In the genomic region with DNA sequence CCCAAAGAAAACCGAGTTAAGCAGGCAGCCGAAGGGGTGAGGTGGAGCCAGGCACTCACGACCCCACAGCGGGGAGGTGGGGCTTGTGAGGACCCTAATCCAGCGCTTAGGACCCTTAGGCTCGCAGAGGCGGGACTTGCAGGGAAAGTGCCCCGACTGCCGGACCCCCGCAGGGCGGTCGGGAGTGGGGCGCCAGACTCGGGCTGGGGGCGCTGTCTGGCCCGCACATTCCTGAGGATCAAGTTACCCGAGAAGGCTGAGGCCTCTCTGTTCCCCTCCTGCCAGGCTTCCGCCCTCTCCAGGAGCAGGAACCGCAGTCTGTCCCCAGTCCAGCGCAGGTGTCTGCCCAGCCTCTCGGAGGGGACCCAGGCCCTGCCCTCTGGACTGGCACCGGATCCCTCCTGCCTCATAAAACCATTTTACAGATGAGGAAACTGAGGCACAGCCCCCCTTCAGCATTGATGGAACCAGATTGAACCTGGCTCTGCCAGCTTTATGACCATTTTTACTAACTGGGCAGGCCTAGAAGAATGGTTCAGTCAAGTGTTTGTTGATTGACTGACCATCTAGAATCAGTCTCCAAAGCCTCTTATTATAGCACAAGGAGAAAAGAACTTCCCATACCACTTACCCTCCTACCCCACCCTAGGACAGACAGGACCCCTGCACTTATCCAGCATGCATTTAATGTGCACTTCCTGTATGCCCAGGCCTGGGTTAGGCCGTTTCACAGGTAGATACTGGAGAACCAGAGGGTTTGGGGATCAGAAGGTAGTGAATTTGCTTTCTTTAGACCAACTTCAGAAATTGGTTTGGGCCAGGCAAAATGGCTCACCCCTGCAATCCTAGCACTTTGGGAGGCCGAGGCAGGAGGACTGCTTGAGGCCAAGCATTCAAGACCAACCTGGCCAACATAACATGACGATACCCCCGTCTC, we compare ENCODE assay signal across 13 cellular contexts. TPM values are rescaled to one million over a fixed set of nuclear protein-coding genes. Genes with fewer than 3 reads are reported as not detected.
DNase-seq lines count a peak whose midpoint lies in the region; ATAC-seq, FAIRE-seq and TF ChIP-seq lines count a peak whose summit lies in the region.
"Had no signal": no experiment of that assay in that cellular context is flagged by ENCODE, and none has a peak within 500 bp of the region (broad histone marks: within the 10 kb centered on the region; RNA-seq: fewer than 3 reads in every experiment).

No MANE protein-coding gene starts in this region.

- ATAC-seq in HepG2 (no peak), right lobe of liver (no peak)
- ATAC-seq: upper lobe of right lung had no signal

- BruUV-seq in HepG2 (replicated peaks; lab: Mats Ljungman, UMichigan) = no TSS peak

- POLR2A ChIA-PET in HepG2 (lab: Yijun Ruan, JAX) = interaction anchor here (0.6 to 1.1 kb wide), 4 partner anchors 14 to 178 kb away, joined by 3 to 4 read pairs (median 4); partner anchors contain the start of gene IQCN

- no peak overlapping the region for H3K4me3 ChIP-seq in HepG2 (replicated peaks in 1 of 3; ENCODE audit: insufficient read depth in 1 of 3, low read depth in 2 of 3, low read length in 3 of 3)
- no peak overlapping the region for H3K4me3 ChIP-seq in right lobe of liver
- no peak overlapping the region for H3K4me3 ChIP-seq in Peyer's patch
- H3K4me3 ChIP-seq: SJSA1, upper lobe of right lung had no signal

- no peak for TF ChIP-seq EP300 in HepG2 (IDR thresholded peaks at IDR 0.05; ENCODE audit: low read depth in 2 of 2, low read length in 2 of 2)
- no peak for TF ChIP-seq EP300 in HepG2 (CRISPR knock-in tag; IDR thresholded peaks at IDR 0.05; ENCODE audit: borderline replicate concordance)

- H3K79me2 ChIP-seq in HepG2 (ENCODE audit: insufficient read depth, low read length) = no peaks in the 10 kb centered on the region

- H3K27me3 ChIP-seq in HepG2 (ENCODE audit: control insufficient read depth in 1 of 2, insufficient read depth in 2 of 2, low read length in 2 of 2) = no peaks in the 10 kb centered on the region
- H3K27me3 ChIP-seq in right lobe of liver = no peaks in the 10 kb centered on the region
- H3K27me3 ChIP-seq in Peyer's patch = no peaks in the 10 kb centered on the region
- H3K27me3 ChIP-seq: SJSA1, upper lobe of right lung had no signal

- H3K4me1 ChIP-seq in HepG2 (ENCODE audit: insufficient read depth, low read length) (peaks cover 88% of the 10 kb centered on the region), right lobe of liver (peaks cover 0 to 11% (median 0%) of the 10 kb centered on the region in 4 donors), Peyer's patch (peaks cover 0 to 44% (median 18%) of the 10 kb centered on the region in 4 donors)

- H3K27me3 Mint-ChIP-seq in nephron (ENCODE audit: low read depth) = no peaks in the 10 kb centered on the region

- TF ChIP-seq CTCF in HepG2 (CRISPR knock-in tag; IDR thresholded peaks at IDR 0.05) = peak; percentile 29
- no peak for TF ChIP-seq CTCF in right lobe of liver (IDR thresholded peaks at IDR 0.05)
- TF ChIP-seq CTCF in nephron (IDR thresholded peaks at IDR 0.05; ENCODE audit: unreplicated experiment in 3 of 3) = no peak
- TF ChIP-seq CTCF in Peyer's patch (IDR thresholded peaks at IDR 0.05) = no peak

- no peak overlapping the region for H2AFZ ChIP-seq in HepG2 (ENCODE audit: low read length)

- H3K4me3 Mint-ChIP-seq in nephron = peak overlapping the region in 2 of 3 experiments; percentile 11 to 30

- intact Hi-C loops in HepG2 (cut with micrococcal nuclease; ENCODE audit: unreplicated experiment) = loop anchor here (10.0 kb wide), 1 partner anchor 237 kb away; the partner anchor contains the start of gene ELL
- intact Hi-C loops in right lobe of liver (cut with DNase I) = loop anchor here in 1 of 2 donors (5.0 kb wide), 1 partner anchor 34 kb away; the partner anchor contains the start of gene LSM4

- H3K9me3 ChIP-seq in HepG2 (ENCODE audit: low read length) (no peaks in the 10 kb centered on the region), right lobe of liver (no peaks in the 10 kb centered on the region), Peyer's patch (no peaks in the 10 kb centered on the region)
- H3K9me3 ChIP-seq: SJSA1, upper lobe of right lung had no signal

- in situ Hi-C loops in HepG2 (cut with HindIII; ENCODE audit: extremely low pct_ligation_motif_present, low pct_unique_long_range_greater_than_20kb) = no loop called here

- no peak for DNase-seq in HepG2 (ENCODE audit: low spot score)
- DNase-seq in right lobe of liver = no peak
- peak; percentile 85 for DNase-seq in ecto neural progenitor cell (ENCODE audit: low spot score)
- no peak for DNase-seq in AG20443 (ENCODE audit: low spot score)
- DNase-seq in NCI-H2171 treated with DMSO at 0.1 percent for 48 hours (lab: John Stamatoyannopoulos, UW) = no peak
- no peak for DNase-seq in Peyer's patch
- no peak for DNase-seq in KG1 (lab: John Stamatoyannopoulos, UW)
- DNase-seq: caudate nucleus, NCI-H2227 treated with DMSO at 0.1 percent for 48 hours, upper lobe of right lung had no signal

- no peak overlapping the region for H3K9ac ChIP-seq in HepG2 (ENCODE audit: insufficient read depth, low read depth, low read length)

- 60% methylated on average over 9 of the region's 26 CpGs for WGBS in HepG2 (ENCODE audit: low lambda C conversion rate)
- WGBS in right lobe of liver (ENCODE audit: insufficient coverage, low coverage, low lambda C conversion rate, missing lambda C conversion rate) = 81% methylated on average over 5 of the region's 26 CpGs

- H4K20me1 ChIP-seq in HepG2 (ENCODE audit: insufficient read depth, low read length) = no peaks in the 10 kb centered on the region

- H3K36me3 Mint-ChIP-seq in nephron (ENCODE audit: low read depth) = no peaks in the 10 kb centered on the region

- FAIRE-seq in HepG2 (lab: Jason Lieb, UNC) = no peak
- FAIRE-seq: GM19239 had no signal

- CTCF ChIA-PET in HepG2 (lab: Yijun Ruan, JAX; ENCODE audit: low intra/inter-chr PET ratio, low total read pairs) = no interaction called here

- peak overlapping the region; percentile 88 to 91 (median 89) for H3K27ac Mint-ChIP-seq in nephron

- no peaks in the 10 kb centered on the region for H3K9me3 Mint-ChIP-seq in nephron

- H3K36me3 ChIP-seq in HepG2 (replicated peaks in 1 of 2; ENCODE audit: control insufficient read depth in 1 of 2, insufficient read depth in 2 of 2, low read length in 2 of 2) (no peaks in the 10 kb centered on the region), right lobe of liver (no peaks in the 10 kb centered on the region), Peyer's patch (no peaks in the 10 kb centered on the region)
- H3K36me3 ChIP-seq: SJSA1, upper lobe of right lung had no signal

- TF ChIP-seq RAD21 in HepG2 (CRISPR knock-in tag; IDR thresholded peaks at IDR 0.05) = no peak

- H3K4me2 ChIP-seq in HepG2 (ENCODE audit: low read depth, low read length) = 0 out of 2 replicates have a peak overlapping the region, but pooled peaks have one; percentile 7

- H3K27ac ChIP-seq in HepG2 (ENCODE audit: extremely low read length, insufficient read depth, low read length) (no peak overlapping the region), right lobe of liver (no peak overlapping the region), Peyer's patch (peak overlapping the region in 1 of 4 donors; percentile 51)
- H3K27ac ChIP-seq: SJSA1, upper lobe of right lung had no signal

- peaks cover 54% of the 10 kb centered on the region for H3K4me1 Mint-ChIP-seq in nephron

- TF ChIP-seq POLR2A in HepG2 (IDR thresholded peaks at IDR 0.05; ENCODE audit: insufficient read depth in 1 of 2, low read depth in 2 of 2, low read length in 2 of 2) (no peak), right lobe of liver (IDR thresholded peaks at IDR 0.05) (no peak), Peyer's patch (IDR thresholded peaks at IDR 0.05) (no peak)

RNA-seq across cellular contexts. Expression of gene JUND, which starts 6.7 kb away (rescaled TPM):
- total RNA-seq in HepG2 (2016; rRNA removed; fragmentation: Illumina TruSeq; extraction: Trizol) (31.8 and 41.2 TPM in 2 replicates), right lobe of liver (100 to 1,000 TPM in 4 of 6 experiments, 10 to 100 TPM in 2; 29.3 to 188 (median 134) TPM), Peyer's patch (100 to 1,000 TPM; 629 to 753 (median 680) TPM)
- 36.4 and 41.0 TPM in 2 replicates for total RNA-seq in HepG2 (2016; cell fraction: cytosol; rRNA removed; fragmentation: Illumina TruSeq; extraction: Trizol; ENCODE audit: low read depth)
- 30.0 and 40.6 TPM in 2 replicates for total RNA-seq in HepG2 (2016; cell fraction: insoluble cytoplasmic fraction; rRNA removed; fragmentation: Illumina TruSeq; extraction: Trizol)
- 68.5 and 98.0 TPM in 2 replicates for total RNA-seq in HepG2 (2016; cell fraction: membrane; rRNA removed; fragmentation: Illumina TruSeq; extraction: Trizol)
- 23.4 and 45.2 TPM in 2 replicates for total RNA-seq in HepG2 (2016; cell fraction: nucleus; rRNA removed; fragmentation: Illumina TruSeq; extraction: Trizol)
- 59.8 and 124 TPM in 2 replicates for polyA plus RNA-seq in HepG2 (2011; rRNA removed)
- 93.9 and 178 TPM in 2 replicates for polyA plus RNA-seq in HepG2 (2011; cell fraction: cytosol; rRNA removed)
- 129 and 136 TPM in 2 replicates for polyA plus RNA-seq in HepG2 (2011; cell fraction: nucleus; rRNA removed)
- polyA plus RNA-seq in HepG2 (2012) = 44.0 and 66.6 TPM in 2 replicates
- 85.1 and 91.8 TPM in 2 replicates for polyA plus RNA-seq in HepG2 (2016; cell fraction: cytosol; fragmentation: Illumina TruSeq; extraction: Trizol; ENCODE audit: low read depth)
- polyA plus RNA-seq in HepG2 (2016; cell fraction: insoluble cytoplasmic fraction; fragmentation: Illumina TruSeq; extraction: Trizol; ENCODE audit: low read depth) = 74.4 and 76.0 TPM in 2 replicates
- 131 and 149 TPM in 2 replicates for polyA plus RNA-seq in HepG2 (2016; cell fraction: membrane; fragmentation: Illumina TruSeq; extraction: Trizol; ENCODE audit: low read depth)
- polyA plus RNA-seq in HepG2 (2016; cell fraction: nucleus; fragmentation: Illumina TruSeq; extraction: Trizol; ENCODE audit: insufficient read depth, low read depth) = 77.1 and 84.7 TPM in 2 replicates
- 49.7 and 194 TPM in 2 replicates for polyA minus RNA-seq in HepG2 (2011; rRNA and poly(A)+ RNA removed; ENCODE audit: low replicate concordance)
- 164 and 168 TPM in 2 replicates for polyA minus RNA-seq in HepG2 (2011; cell fraction: cytosol; rRNA and poly(A)+ RNA removed)
- polyA minus RNA-seq in HepG2 (2011; cell fraction: nucleus; rRNA and poly(A)+ RNA removed) = 60.5 and 91.9 TPM in 2 replicates

RNA-seq across cellular contexts. Expression of gene IQCN, which starts 13.9 kb away (rescaled TPM):
- total RNA-seq in HepG2 (2016; rRNA removed; fragmentation: Illumina TruSeq; extraction: Trizol) (0.04 and 0.07 TPM in 2 replicates), right lobe of liver (1 to 10 TPM in 5 of 6 experiments, under 1 TPM in 1; 0.82 to 5.3 (median 2.5) TPM), Peyer's patch (10 to 100 TPM in 2 of 4 donors, 1 to 10 TPM in 2; 7.4 to 40.2 (median 17.0) TPM)
- not detected in 2 replicates for total RNA-seq in HepG2 (2016; cell fraction: cytosol; rRNA removed; fragmentation: Illumina TruSeq; extraction: Trizol; ENCODE audit: low read depth)
- 0.04 TPM in 1 of 2 replicates, not detected in the other for total RNA-seq in HepG2 (2016; cell fraction: insoluble cytoplasmic fraction; rRNA removed; fragmentation: Illumina TruSeq; extraction: Trizol)
- not detected in 2 replicates for total RNA-seq in HepG2 (2016; cell fraction: membrane; rRNA removed; fragmentation: Illumina TruSeq; extraction: Trizol)
- total RNA-seq in HepG2 (2016; cell fraction: nucleus; rRNA removed; fragmentation: Illumina TruSeq; extraction: Trizol) = 0.13 TPM in 1 of 2 replicates, not detected in the other
- polyA plus RNA-seq in HepG2 (2011; rRNA removed) = 0.14 and 0.18 TPM in 2 replicates
- 0.03 and 0.04 TPM in 2 replicates for polyA plus RNA-seq in HepG2 (2011; cell fraction: cytosol; rRNA removed)
- polyA plus RNA-seq in HepG2 (2011; cell fraction: nucleus; rRNA removed) = 1.3 and 1.5 TPM in 2 replicates
- 0.13 TPM in 2 replicates for polyA plus RNA-seq in HepG2 (2012)
- polyA plus RNA-seq in HepG2 (2016; cell fraction: cytosol; fragmentation: Illumina TruSeq; extraction: Trizol; ENCODE audit: low read depth) = not detected in 2 replicates
- not detected in 2 replicates for polyA plus RNA-seq in HepG2 (2016; cell fraction: insoluble cytoplasmic fraction; fragmentation: Illumina TruSeq; extraction: Trizol; ENCODE audit: low read depth)
- polyA plus RNA-seq in HepG2 (2016; cell fraction: membrane; fragmentation: Illumina TruSeq; extraction: Trizol; ENCODE audit: low read depth) = not detected in 2 replicates
- 0.25 and 0.49 TPM in 2 replicates for polyA plus RNA-seq in HepG2 (2016; cell fraction: nucleus; fragmentation: Illumina TruSeq; extraction: Trizol; ENCODE audit: insufficient read depth, low read depth)
- polyA minus RNA-seq in HepG2 (2011; rRNA and poly(A)+ RNA removed; ENCODE audit: low replicate concordance) = 0.26 and 0.91 TPM in 2 replicates
- polyA minus RNA-seq in HepG2 (2011; cell fraction: cytosol; rRNA and poly(A)+ RNA removed) = 0.53 TPM in 1 of 2 replicates, not detected in the other
- polyA minus RNA-seq in HepG2 (2011; cell fraction: nucleus; rRNA and poly(A)+ RNA removed) = 0.52 and 0.62 TPM in 2 replicates

RNA-seq across cellular contexts. Expression of gene LSM4, which starts 34.8 kb away (rescaled TPM):
- total RNA-seq in HepG2 (2016; rRNA removed; fragmentation: Illumina TruSeq; extraction: Trizol) = 166 and 188 TPM in 2 replicates
- total RNA-seq in HepG2 (2016; cell fraction: cytosol; rRNA removed; fragmentation: Illumina TruSeq; extraction: Trizol; ENCODE audit: low read depth) = 129 and 159 TPM in 2 replicates
- total RNA-seq in HepG2 (2016; cell fraction: insoluble cytoplasmic fraction; rRNA removed; fragmentation: Illumina TruSeq; extraction: Trizol) = 185 and 208 TPM in 2 replicates
- 248 and 299 TPM in 2 replicates for total RNA-seq in HepG2 (2016; cell fraction: membrane; rRNA removed; fragmentation: Illumina TruSeq; extraction: Trizol)
- 62.8 and 69.8 TPM in 2 replicates for total RNA-seq in HepG2 (2016; cell fraction: nucleus; rRNA removed; fragmentation: Illumina TruSeq; extraction: Trizol)
- 65.8 and 66.8 TPM in 2 replicates for polyA plus RNA-seq in HepG2 (2011; rRNA removed)
- polyA plus RNA-seq in HepG2 (2011; cell fraction: cytosol; rRNA removed) = 97.1 and 133 TPM in 2 replicates
- polyA plus RNA-seq in HepG2 (2011; cell fraction: nucleus; rRNA removed) = 51.8 and 54.0 TPM in 2 replicates
- 62.7 and 78.9 TPM in 2 replicates for polyA plus RNA-seq in HepG2 (2012)
- polyA plus RNA-seq in HepG2 (2016; cell fraction: cytosol; fragmentation: Illumina TruSeq; extraction: Trizol; ENCODE audit: low read depth) = 166 and 238 TPM in 2 replicates
- 205 and 220 TPM in 2 replicates for polyA plus RNA-seq in HepG2 (2016; cell fraction: insoluble cytoplasmic fraction; fragmentation: Illumina TruSeq; extraction: Trizol; ENCODE audit: low read depth)
- polyA plus RNA-seq in HepG2 (2016; cell fraction: membrane; fragmentation: Illumina TruSeq; extraction: Trizol; ENCODE audit: low read depth) = 217 and 267 TPM in 2 replicates
- 105 and 120 TPM in 2 replicates for polyA plus RNA-seq in HepG2 (2016; cell fraction: nucleus; fragmentation: Illumina TruSeq; extraction: Trizol; ENCODE audit: insufficient read depth, low read depth)
- 40.8 and 88.8 TPM in 2 replicates for polyA minus RNA-seq in HepG2 (2011; rRNA and poly(A)+ RNA removed; ENCODE audit: low replicate concordance)
- 24.9 and 32.6 TPM in 2 replicates for polyA minus RNA-seq in HepG2 (2011; cell fraction: cytosol; rRNA and poly(A)+ RNA removed)
- 13.4 and 14.2 TPM in 2 replicates for polyA minus RNA-seq in HepG2 (2011; cell fraction: nucleus; rRNA and poly(A)+ RNA removed)
- total RNA-seq in right lobe of liver = 100 to 1,000 TPM in 2 of 6 experiments, 10 to 100 TPM in 4; 37.6 to 139 (median 47.3) TPM
- total RNA-seq in Peyer's patch = 100 to 1,000 TPM; 102 to 193 (median 178) TPM

RNA-seq across cellular contexts. Expression of gene PGPEP1, which starts 52.3 kb away (rescaled TPM):
- total RNA-seq in HepG2 (2016; rRNA removed; fragmentation: Illumina TruSeq; extraction: Trizol) (56.6 and 57.7 TPM in 2 replicates), right lobe of liver (10 to 100 TPM; 33.0 to 55.5 (median 40.7) TPM), Peyer's patch (100 to 1,000 TPM in 1 of 4 donors, 10 to 100 TPM in 3; 45.4 to 138 (median 89.2) TPM)
- total RNA-seq in HepG2 (2016; cell fraction: cytosol; rRNA removed; fragmentation: Illumina TruSeq; extraction: Trizol; ENCODE audit: low read depth) = 13.1 and 14.4 TPM in 2 replicates
- 51.1 and 64.9 TPM in 2 replicates for total RNA-seq in HepG2 (2016; cell fraction: insoluble cytoplasmic fraction; rRNA removed; fragmentation: Illumina TruSeq; extraction: Trizol)
- total RNA-seq in HepG2 (2016; cell fraction: membrane; rRNA removed; fragmentation: Illumina TruSeq; extraction: Trizol) = 36.0 and 36.7 TPM in 2 replicates
- 30.3 and 33.5 TPM in 2 replicates for total RNA-seq in HepG2 (2016; cell fraction: nucleus; rRNA removed; fragmentation: Illumina TruSeq; extraction: Trizol)
- 53.1 and 64.3 TPM in 2 replicates for polyA plus RNA-seq in HepG2 (2011; rRNA removed)
- polyA plus RNA-seq in HepG2 (2011; cell fraction: cytosol; rRNA removed) = 37.2 and 38.6 TPM in 2 replicates
- polyA plus RNA-seq in HepG2 (2011; cell fraction: nucleus; rRNA removed) = 97.0 and 102 TPM in 2 replicates
- 26.8 and 28.6 TPM in 2 replicates for polyA plus RNA-seq in HepG2 (2012)
- 15.6 and 16.2 TPM in 2 replicates for polyA plus RNA-seq in HepG2 (2016; cell fraction: cytosol; fragmentation: Illumina TruSeq; extraction: Trizol; ENCODE audit: low read depth)
- 40.6 and 44.1 TPM in 2 replicates for polyA plus RNA-seq in HepG2 (2016; cell fraction: insoluble cytoplasmic fraction; fragmentation: Illumina TruSeq; extraction: Trizol; ENCODE audit: low read depth)
- polyA plus RNA-seq in HepG2 (2016; cell fraction: membrane; fragmentation: Illumina TruSeq; extraction: Trizol; ENCODE audit: low read depth) = 22.8 and 23.5 TPM in 2 replicates
- polyA plus RNA-seq in HepG2 (2016; cell fraction: nucleus; fragmentation: Illumina TruSeq; extraction: Trizol; ENCODE audit: insufficient read depth, low read depth) = 51.1 and 66.5 TPM in 2 replicates
- 22.4 and 187 TPM in 2 replicates for polyA minus RNA-seq in HepG2 (2011; rRNA and poly(A)+ RNA removed; ENCODE audit: low replicate concordance)
- 44.1 and 52.6 TPM in 2 replicates for polyA minus RNA-seq in HepG2 (2011; cell fraction: cytosol; rRNA and poly(A)+ RNA removed)
- 46.4 and 57.7 TPM in 2 replicates for polyA minus RNA-seq in HepG2 (2011; cell fraction: nucleus; rRNA and poly(A)+ RNA removed)
